Comparison of ENCODE assay signal across 10 cellular contexts in the genomic region with DNA sequence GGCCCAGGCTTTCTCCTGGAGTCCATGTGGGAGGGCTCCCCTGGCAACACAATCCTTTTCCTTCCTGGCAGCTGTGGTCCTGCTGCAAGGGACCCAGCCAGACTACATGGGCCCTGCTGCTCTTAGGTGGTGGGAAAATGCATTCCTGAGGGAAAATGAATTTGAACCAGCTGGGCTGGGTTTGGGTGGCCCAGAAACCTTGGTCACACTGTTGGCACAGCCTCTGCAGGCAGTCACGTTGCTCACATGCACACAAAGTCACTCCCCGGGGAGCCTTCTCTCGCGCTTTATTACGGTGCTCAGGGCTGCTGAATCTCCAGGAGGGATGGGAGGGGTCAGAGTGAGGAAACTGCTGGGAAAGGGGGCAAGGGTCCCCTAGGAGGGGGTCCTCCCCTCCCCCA. TPM values are rescaled to one million over a fixed set of nuclear protein-coding genes. Genes with fewer than 3 reads are reported as not detected.
DNase-seq lines count a peak whose midpoint lies in the region; ATAC-seq and TF ChIP-seq lines count a peak whose summit lies in the region.
"Had no signal": no experiment of that assay in that cellular context is flagged by ENCODE, and none has a peak within 500 bp of the region (broad histone marks: within the 10 kb centered on the region; RNA-seq: fewer than 3 reads in every experiment).

No MANE protein-coding gene starts in this region.

- peaks cover 11 to 17% of the 10 kb centered on the region in 2 donors for H3K4me1 ChIP-seq in aorta (ENCODE audit: control insufficient read depth in 1 of 2, insufficient read depth in 2 of 2, low read length in 2 of 2)

- peak overlapping the region; percentile 21 for H3K27ac Mint-ChIP-seq in activated naive CD4-positive, alpha-beta T cell treated with anti-CD3 and anti-CD28 coated beads, Interleukin-2, amount 10 ng/mL, durations not matched to agents 7 days and 5 days
- H3K27ac Mint-ChIP-seq in mesothelial cell of epicardium: peak overlapping the region; percentile 84

- DNase-seq in activated naive CD4-positive, alpha-beta T cell treated with anti-CD3 and anti-CD28 coated beads, Interleukin-2, amount 10 ng/mL, durations not matched to agents 7 days and 5 days: no peak
- no peak for DNase-seq in activated naive CD4-positive, alpha-beta T cell treated with Interleukin-2 at 50 U/mL for 16 hours
- DNase-seq in mesothelial cell of epicardium (ENCODE audit: low spot score in 2 of 2, unreplicated experiment in 2 of 2) (no peak), aorta (peak; percentile 89 to 90), HEK293T (ENCODE audit: extremely low spot score) (no peak), NCI-H1930 (lab: John Stamatoyannopoulos, UW) (no peak)
- DNase-seq: kidney glomerular epithelial cell had no signal

- no peaks in the 10 kb centered on the region for H3K27me3 ChIP-seq in aorta (ENCODE audit: control insufficient read depth in 1 of 2, insufficient read depth in 2 of 2, low read length in 1 of 2)

- 0 to 7% methylated on average over 5 of the region's 5 CpGs for WGBS in aorta, 2 donors

- intact Hi-C loops in aorta (cut with DNase I): loop anchor here in 1 of 2 donors (10.0 kb wide), 1 partner anchor 47 kb away; no protein-coding TSS in a partner anchor

- H3K4me1 Mint-ChIP-seq in activated naive CD4-positive, alpha-beta T cell treated with anti-CD3 and anti-CD28 coated beads, Interleukin-2, amount 10 ng/mL, durations not matched to agents 7 days and 5 days: peaks cover 94% of the 10 kb centered on the region
- H3K4me1 Mint-ChIP-seq in mesothelial cell of epicardium: peaks cover 91% of the 10 kb centered on the region

- peaks cover 43% of the 10 kb centered on the region for H3K36me3 Mint-ChIP-seq in activated naive CD4-positive, alpha-beta T cell treated with anti-CD3 and anti-CD28 coated beads, Interleukin-2, amount 10 ng/mL, durations not matched to agents 7 days and 5 days
- H3K36me3 Mint-ChIP-seq in mesothelial cell of epicardium: peaks cover 7% of the 10 kb centered on the region

- no peak overlapping the region for H3K4me3 ChIP-seq in aorta (ENCODE audit: low read length in 2 of 2)

- no peaks in the 10 kb centered on the region for H3K9me3 Mint-ChIP-seq in activated naive CD4-positive, alpha-beta T cell treated with anti-CD3 and anti-CD28 coated beads, Interleukin-2, amount 10 ng/mL, durations not matched to agents 7 days and 5 days
- H3K9me3 Mint-ChIP-seq in mesothelial cell of epicardium: no peaks in the 10 kb centered on the region

- peaks cover 15% of the 10 kb centered on the region for H3K27me3 Mint-ChIP-seq in activated naive CD4-positive, alpha-beta T cell treated with anti-CD3 and anti-CD28 coated beads, Interleukin-2, amount 10 ng/mL, durations not matched to agents 7 days and 5 days
- H3K27me3 Mint-ChIP-seq in mesothelial cell of epicardium (ENCODE audit: low read depth): no peaks in the 10 kb centered on the region

- CTCF ChIA-PET in activated naive CD4-positive, alpha-beta T cell treated with anti-CD3 and anti-CD28 coated beads, Interleukin-2, amount 10 ng/mL, durations not matched to agents 7 days and 5 days (lab: Charles Lee): no interaction called here
- CTCF ChIA-PET in HEK293T (lab: Yijun Ruan, JAX): no interaction called here

- H3K9me3 ChIP-seq in aorta (ENCODE audit: control insufficient read depth, low read length): no peaks in the 10 kb centered on the region

- H3K4me3 Mint-ChIP-seq in activated naive CD4-positive, alpha-beta T cell treated with anti-CD3 and anti-CD28 coated beads, Interleukin-2, amount 10 ng/mL, durations not matched to agents 7 days and 5 days: no peak overlapping the region
- no peak overlapping the region for H3K4me3 Mint-ChIP-seq in mesothelial cell of epicardium

- no peaks in the 10 kb centered on the region for H3K36me3 ChIP-seq in aorta (ENCODE audit: control insufficient read depth in 1 of 2, insufficient read depth in 2 of 2, low read length in 1 of 2)

- ATAC-seq in aorta (ENCODE audit: low FRiP score) (peak; percentile 88), GM18858 (IDR thresholded peaks at IDR 0.05; ENCODE audit: unreplicated experiment) (no peak)

- POLR2A ChIA-PET in HEK293T (lab: Yijun Ruan, JAX): interaction anchor here (0.8 kb wide), 1 partner anchor 9 kb away, joined by 3 read pairs; no protein-coding TSS in a partner anchor

- TF ChIP-seq CTCF in mesothelial cell of epicardium (IDR thresholded peaks at IDR 0.05; ENCODE audit: unreplicated experiment): no peak

- H3K27ac ChIP-seq in cingulate gyrus (ENCODE audit: low read depth, low read length) (peak overlapping the region; percentile 95), aorta (ENCODE audit: low read depth in 1 of 2, low read length in 2 of 2) (peak overlapping the region; percentile 64 to 96)
- H3K27ac ChIP-seq: HL-60 had no signal

TF ChIP-seq in HEK293T, 16 proteins besides CTCF, POLR2A, EP300 and RAD21:
- TF ChIP-seq BHLHE40 (IDR thresholded peaks at IDR 0.05; ENCODE audit: borderline replicate concordance): no peak
- no peak for TF ChIP-seq FOXK2 (IDR thresholded peaks at IDR 0.05)
- TF ChIP-seq ZNF384 (IDR thresholded peaks at IDR 0.05): no peak
- no peak for TF ChIP-seq ARNT (IDR thresholded peaks at IDR 0.05)
- TF ChIP-seq LEF1 (IDR thresholded peaks at IDR 0.05; ENCODE audit: borderline replicate concordance): no peak
- no peak for TF ChIP-seq ELF4 (IDR thresholded peaks at IDR 0.05)
- TF ChIP-seq FOXA1 (IDR thresholded peaks at IDR 0.05): no peak
- no peak for TF ChIP-seq L3MBTL2 (conservative IDR thresholded peaks at IDR 0.05)
- TF ChIP-seq, protein P1, sequence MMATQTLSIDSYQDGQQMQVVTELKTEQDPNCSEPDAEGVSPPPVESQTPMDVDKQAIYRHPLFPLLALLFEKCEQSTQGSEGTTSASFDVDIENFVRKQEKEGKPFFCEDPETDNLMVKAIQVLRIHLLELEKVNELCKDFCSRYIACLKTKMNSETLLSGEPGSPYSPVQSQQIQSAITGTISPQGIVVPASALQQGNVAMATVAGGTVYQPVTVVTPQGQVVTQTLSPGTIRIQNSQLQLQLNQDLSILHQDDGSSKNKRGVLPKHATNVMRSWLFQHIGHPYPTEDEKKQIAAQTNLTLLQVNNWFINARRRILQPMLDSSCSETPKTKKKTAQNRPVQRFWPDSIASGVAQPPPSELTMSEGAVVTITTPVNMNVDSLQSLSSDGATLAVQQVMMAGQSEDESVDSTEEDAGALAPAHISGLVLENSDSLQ (IDR thresholded peaks at IDR 0.05): no peak
- no peak for TF ChIP-seq SP1 (IDR thresholded peaks at IDR 0.05)
- no peak for TF ChIP-seq TARDBP (IDR thresholded peaks at IDR 0.05)
- no peak for TF ChIP-seq HDGF (IDR thresholded peaks at IDR 0.05; ENCODE audit: borderline replicate concordance)
- TF ChIP-seq NFRKB (IDR thresholded peaks at IDR 0.05): no peak
- no peak for TF ChIP-seq CTBP1 (IDR thresholded peaks at IDR 0.05; ENCODE audit: borderline replicate concordance)
- no peak for TF ChIP-seq FOXM1 (IDR thresholded peaks at IDR 0.05; ENCODE audit: borderline replicate concordance)
- no peak for TF ChIP-seq SUZ12 (IDR thresholded peaks at IDR 0.05)

RNA-seq across cellular contexts. Expression of a gene that starts 17.2 kb away (rescaled TPM):
- total RNA-seq in mesothelial cell of epicardium (141 to 142 TPM (median 142 TPM) in 3 replicates), aorta (10 to 100 TPM; 46.5 to 82.9 TPM)
- 10 to 100 TPM; 10.9 to 49.8 TPM for polyA plus RNA-seq in aorta

Comparison
In these comparisons a context has a peak if more than half of its experiments do, and no peak if none do; other contexts are left out.
1. DNase-seq: peak in aorta (2 of 2); none in activated naive CD4-positive, alpha-beta T cell treated with anti-CD3 and anti-CD28 coated beads, Interleukin-2, amount 10 ng/mL, durations not matched to agents 7 days and 5 days (single experiment), activated naive CD4-positive, alpha-beta T cell treated with Interleukin-2 at 50 U/mL for 16 hours (single experiment), mesothelial cell of epicardium (0 of 2), HEK293T (single experiment) and NCI-H1930 (0 of 2).